ENCODE assay signal across 29 cellular contexts in the genomic region with DNA sequence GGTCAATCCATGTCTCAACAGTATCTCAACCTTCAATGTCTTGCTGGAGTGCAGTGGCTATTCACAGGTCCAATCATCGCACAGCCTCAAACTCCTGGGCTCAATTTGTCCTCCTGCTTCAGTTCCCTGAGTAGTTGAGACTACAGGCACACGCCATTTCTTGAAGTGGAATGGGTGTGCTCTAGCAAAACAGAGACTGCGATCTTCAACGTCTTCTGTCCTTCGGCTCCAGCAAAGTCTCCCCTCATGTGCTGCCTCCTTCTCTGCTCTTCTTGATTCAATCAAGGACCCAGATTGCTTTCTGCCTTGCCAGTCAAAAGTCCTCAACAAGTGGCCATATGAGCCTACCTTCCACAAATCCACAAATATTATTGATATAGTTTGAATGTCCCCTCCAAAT.
"Had no signal": no experiment of that assay in that cellular context is flagged by ENCODE, and none has a peak within 500 bp of the region (broad histone marks: within the 10 kb centered on the region; RNA-seq: fewer than 3 reads in every experiment).

No MANE protein-coding gene starts in this region.

- H3K4me3 Mint-ChIP-seq: natural killer cell treated with Interleukin-12 subunit alpha and Interleukin-12 subunit beta and Interleukin-15 and Interleukin-18, amount 100 ng/mL, for 72 hours; nephron progenitor cell; neural crest cell; stimulated activated effector memory CD8-positive, alpha-beta T cell treated with anti-CD3 and anti-CD28 coated beads, Interleukin-12 subunit alpha, Interleukin-12 subunit beta, amount 100 ng/mL, for 72 hours; stimulated activated naive B cell treated with anti-CD40 and anti-IgM and Interleukin-4, amounts not matched to agents 10 μg/mL and 1 μg/mL and 100 μg/mL, for 72 hours; stimulated activated naive CD8-positive, alpha-beta T cell treated with anti-CD3 and anti-CD28 coated beads, Interleukin-15, Interleukin-2, amounts not matched to agents 100 ng/mL and 50 ng/mL, for 24 hours had no signal

- H3K4me1 ChIP-seq: parathyroid adenoma, psoas muscle, right lobe of liver, sigmoid colon, stomach, thyroid gland, tibial nerve, upper lobe of left lung, vagina had no signal

- H3K9me3 Mint-ChIP-seq: nephron progenitor cell; neural crest cell; stimulated activated naive B cell treated with anti-CD40 and anti-IgM and Interleukin-4, amounts not matched to agents 10 μg/mL and 1 μg/mL and 100 μg/mL, for 72 hours; stimulated activated naive CD8-positive, alpha-beta T cell treated with anti-CD3 and anti-CD28 coated beads, Interleukin-15, Interleukin-2, amounts not matched to agents 100 ng/mL and 50 ng/mL, for 24 hours had no signal

- H3K4me1 Mint-ChIP-seq: nephron progenitor cell; neural crest cell; stimulated activated effector memory CD8-positive, alpha-beta T cell treated with anti-CD3 and anti-CD28 coated beads, Interleukin-12 subunit alpha, Interleukin-12 subunit beta, amount 100 ng/mL, for 72 hours; stimulated activated naive B cell treated with anti-CD40 and anti-IgM and Interleukin-4, amounts not matched to agents 10 μg/mL and 1 μg/mL and 100 μg/mL, for 72 hours had no signal

- DNase-seq: nephron progenitor cell; occipital lobe; ovary; posterior cingulate gyrus; psoas muscle; right cardiac atrium; right lobe of liver; sigmoid colon; small intestine; stimulated activated CD4-positive, alpha-beta T cell treated with anti-CD3 and anti-CD28 coated beads, Interleukin-15, amount 100 ng/mL, for 24 hours; stimulated activated CD4-positive, alpha-beta T cell treated with anti-CD3 and anti-CD28 coated beads, Interleukin-2, amount 100 ng/mL, for 24 hours; stimulated activated CD4-positive, alpha-beta T cell treated with anti-CD3 and anti-CD28 coated beads, Interleukin-2, amount 100 ng/mL, for 48 hours; stimulated activated CD4-positive, alpha-beta T cell treated with anti-CD3 and anti-CD28 coated beads, Interleukin-4, amount 100 ng/mL, for 24 hours; stimulated activated naive B cell treated with anti-CD40 and anti-IgM and Interleukin-4, amounts not matched to agents 10 μg/mL and 1 μg/mL and 100 μg/mL, for 72 hours; stimulated activated naive CD4-positive, alpha-beta T cell treated with Interleukin-2 at 50 U/mL for 16 hours; stomach; thyroid gland; trophoblast cell; upper lobe of left lung had no signal

- H3K4me3 ChIP-seq: ovary, psoas muscle, right lobe of liver, sigmoid colon, stomach, thoracic aorta, thyroid gland, tibial nerve, upper lobe of left lung, vagina had no signal

- H3K79me2 ChIP-seq: parathyroid adenoma had no signal

- H3K9me3 ChIP-seq: ovary, psoas muscle, right lobe of liver, sigmoid colon, stomach, thoracic aorta, thyroid gland, tibial nerve, upper lobe of left lung, vagina had no signal

- H2AFZ ChIP-seq: parathyroid adenoma had no signal

- H3K36me3 Mint-ChIP-seq: natural killer cell treated with Interleukin-12 subunit alpha and Interleukin-12 subunit beta and Interleukin-15 and Interleukin-18, amount 100 ng/mL, for 72 hours; stimulated activated effector memory CD8-positive, alpha-beta T cell treated with anti-CD3 and anti-CD28 coated beads, Interleukin-12 subunit alpha, Interleukin-12 subunit beta, amount 100 ng/mL, for 72 hours; stimulated activated naive B cell treated with anti-CD40 and anti-IgM and Interleukin-4, amounts not matched to agents 10 μg/mL and 1 μg/mL and 100 μg/mL, for 72 hours had no signal

- H3K36me3 ChIP-seq: ovary, right lobe of liver, sigmoid colon, stomach, thoracic aorta, thyroid gland, tibial nerve, upper lobe of left lung, vagina had no signal

- H3K27ac Mint-ChIP-seq: natural killer cell treated with Interleukin-12 subunit alpha and Interleukin-12 subunit beta and Interleukin-15 and Interleukin-18, amount 100 ng/mL, for 72 hours; nephron progenitor cell; progenitor cell of endocrine pancreas; stimulated activated effector memory CD8-positive, alpha-beta T cell treated with anti-CD3 and anti-CD28 coated beads, Interleukin-12 subunit alpha, Interleukin-12 subunit beta, amount 100 ng/mL, for 72 hours; stimulated activated naive B cell treated with anti-CD40 and anti-IgM and Interleukin-4, amounts not matched to agents 10 μg/mL and 1 μg/mL and 100 μg/mL, for 72 hours; stimulated activated naive CD8-positive, alpha-beta T cell treated with anti-CD3 and anti-CD28 coated beads, Interleukin-15, Interleukin-2, amounts not matched to agents 100 ng/mL and 50 ng/mL, for 24 hours had no signal

- FAIRE-seq: small intestine, urothelium cell line had no signal

- H3K27ac ChIP-seq: ovary, parathyroid adenoma, psoas muscle, right lobe of liver, sigmoid colon, stomach, thoracic aorta, thyroid gland, tibial nerve, upper lobe of left lung, vagina had no signal

- H3K27me3 Mint-ChIP-seq: natural killer cell treated with Interleukin-12 subunit alpha and Interleukin-12 subunit beta and Interleukin-15 and Interleukin-18, amount 100 ng/mL, for 72 hours; stimulated activated naive CD8-positive, alpha-beta T cell treated with anti-CD3 and anti-CD28 coated beads, Interleukin-15, Interleukin-2, amounts not matched to agents 100 ng/mL and 50 ng/mL, for 24 hours had no signal

- H3K27me3 ChIP-seq: sigmoid colon, stomach, thyroid gland, tibial nerve, upper lobe of left lung, vagina had no signal

- H3K9ac ChIP-seq: parathyroid adenoma had no signal

- ATAC-seq: natural killer cell treated with Interleukin-12 subunit alpha and Interleukin-12 subunit beta and Interleukin-15 and Interleukin-18, amount 100 ng/mL, for 72 hours; psoas muscle; right cardiac atrium; right lobe of liver; stimulated activated effector memory CD8-positive, alpha-beta T cell treated with anti-CD3 and anti-CD28 coated beads, Interleukin-12 subunit alpha, Interleukin-12 subunit beta, amount 100 ng/mL, for 72 hours; stimulated activated naive B cell treated with anti-CD40 and anti-IgM and Interleukin-4, amounts not matched to agents 10 μg/mL and 1 μg/mL and 100 μg/mL, for 72 hours had no signal
